Comparison of ENCODE assay signal across 20 cellular contexts in the genomic region with DNA sequence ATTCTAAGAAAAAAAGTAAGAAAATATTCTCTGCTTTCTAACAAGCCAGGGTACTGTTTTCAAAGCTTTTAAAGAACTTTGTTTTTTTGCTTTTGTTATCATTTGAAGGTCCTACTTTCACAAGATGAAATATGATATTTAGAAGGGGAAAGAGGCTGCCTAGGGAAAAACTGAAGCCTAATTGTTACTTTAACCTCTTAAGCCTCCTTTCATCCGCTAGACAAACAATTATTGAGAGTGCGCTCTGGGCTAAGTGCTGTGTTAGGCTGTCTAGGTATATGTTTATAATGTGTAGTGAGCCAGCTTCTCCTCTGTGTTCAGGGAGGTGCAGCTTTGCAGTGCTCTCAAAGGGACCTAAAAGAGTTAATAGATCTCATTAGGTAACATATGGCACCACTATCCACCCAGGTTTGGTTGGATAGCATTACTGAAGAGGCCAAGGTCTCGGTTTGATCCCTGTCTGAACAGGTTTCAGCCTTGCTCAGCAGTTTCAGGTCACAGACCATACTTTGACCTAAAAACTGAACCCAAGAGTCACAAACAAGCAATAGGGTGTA. TPM values are rescaled to one million over a fixed set of nuclear protein-coding genes. Genes with fewer than 3 reads are reported as not detected.
DNase-seq lines count a peak whose midpoint lies in the region; ATAC-seq lines count a peak whose summit lies in the region.
"Had no signal": no experiment of that assay in that cellular context is flagged by ENCODE, and none has a peak within 500 bp of the region (broad histone marks: within the 10 kb centered on the region; RNA-seq: fewer than 3 reads in every experiment).

No MANE protein-coding gene starts in this region.

- ATAC-seq in HG02870 (IDR thresholded peaks at IDR 0.05; ENCODE audit: unreplicated experiment) (no peak), GM21786 (IDR thresholded peaks at IDR 0.05; ENCODE audit: unreplicated experiment) (no peak)
- no peak for ATAC-seq in stimulated activated memory B cell treated with anti-CD40 and anti-IgM and Interleukin-4, amounts not matched to agents 10 μg/mL and 1 μg/mL and 100 μg/mL, for 72 hours
- ATAC-seq: esophagus mucosa; right cardiac atrium; SK-N-SH treated with all-trans-retinoic acid at 6 μM for 48 hours; stimulated activated naive B cell treated with anti-CD40 and anti-IgM and Interleukin-4, amounts not matched to agents 10 μg/mL and 1 μg/mL and 100 μg/mL, for 72 hours had no signal

- H3K9me3 Mint-ChIP-seq in stimulated activated memory B cell treated with anti-CD40 and anti-IgM and Interleukin-4, amounts not matched to agents 10 μg/mL and 1 μg/mL and 100 μg/mL, for 72 hours = no peaks in the 10 kb centered on the region

- H3K36me3 Mint-ChIP-seq in stimulated activated memory B cell treated with anti-CD40 and anti-IgM and Interleukin-4, amounts not matched to agents 10 μg/mL and 1 μg/mL and 100 μg/mL, for 72 hours = no peaks in the 10 kb centered on the region
- H3K36me3 Mint-ChIP-seq: CD8-positive, alpha-beta memory T cell; stimulated activated naive B cell treated with anti-CD40 and anti-IgM and Interleukin-4, amounts not matched to agents 10 μg/mL and 1 μg/mL and 100 μg/mL, for 72 hours had no signal

- DNase-seq in DMS 273 (lab: John Stamatoyannopoulos, UW; ENCODE audit: unreplicated experiment) (peak; percentile 81), NCI-H187 (lab: John Stamatoyannopoulos, UW) (peak; percentile 80 to 95), NCI-H748 treated with DMSO at 0.1 percent for 48 hours (lab: John Stamatoyannopoulos, UW) (peak; percentile 34), islet precursor cell (peak; percentile 59), mucosa of gallbladder (ENCODE audit: low spot score) (no peak)
- DNase-seq: ACHN; activated gamma-delta T cell; CD8-positive, alpha-beta memory T cell; dermis blood vessel endothelial cell; GOT3; hypothalamus; right cardiac atrium; stimulated activated CD4-positive, alpha-beta T cell treated with anti-CD3 and anti-CD28 coated beads, Interleukin-4, amount 100 ng/mL, for 4 hours; stimulated activated naive B cell treated with anti-CD40 and anti-IgM and Interleukin-4, amounts not matched to agents 10 μg/mL and 1 μg/mL and 100 μg/mL, for 72 hours had no signal

- no peaks in the 10 kb centered on the region for H3K27me3 Mint-ChIP-seq in stimulated activated memory B cell treated with anti-CD40 and anti-IgM and Interleukin-4, amounts not matched to agents 10 μg/mL and 1 μg/mL and 100 μg/mL, for 72 hours

- H3K4me1 Mint-ChIP-seq in stimulated activated memory B cell treated with anti-CD40 and anti-IgM and Interleukin-4, amounts not matched to agents 10 μg/mL and 1 μg/mL and 100 μg/mL, for 72 hours = no peaks in the 10 kb centered on the region
- H3K4me1 Mint-ChIP-seq: CD8-positive, alpha-beta memory T cell; neural crest cell had no signal

- H3K4me3 Mint-ChIP-seq in stimulated activated memory B cell treated with anti-CD40 and anti-IgM and Interleukin-4, amounts not matched to agents 10 μg/mL and 1 μg/mL and 100 μg/mL, for 72 hours = no peak overlapping the region
- H3K4me3 Mint-ChIP-seq: CD8-positive, alpha-beta memory T cell; neural crest cell; stimulated activated naive B cell treated with anti-CD40 and anti-IgM and Interleukin-4, amounts not matched to agents 10 μg/mL and 1 μg/mL and 100 μg/mL, for 72 hours had no signal

- H3K27ac Mint-ChIP-seq in stimulated activated memory B cell treated with anti-CD40 and anti-IgM and Interleukin-4, amounts not matched to agents 10 μg/mL and 1 μg/mL and 100 μg/mL, for 72 hours = no peak overlapping the region
- H3K27ac Mint-ChIP-seq: CD8-positive, alpha-beta memory T cell; stimulated activated naive B cell treated with anti-CD40 and anti-IgM and Interleukin-4, amounts not matched to agents 10 μg/mL and 1 μg/mL and 100 μg/mL, for 72 hours had no signal

RNA-seq across cellular contexts. Expression of a gene that starts 17.9 kb away (rescaled TPM):
- 64.2 TPM for total RNA-seq in mucosa of gallbladder
